ENCODE assay signal across 10 cellular contexts in genomic region chr19:1690570-1691307, GRCh38. TPM values are rescaled to one million over a fixed set of nuclear protein-coding genes. Genes with fewer than 3 reads are reported as not detected.
DNase-seq lines count a peak whose midpoint lies in the region; ATAC-seq and FAIRE-seq lines count a peak whose summit lies in the region.
"Had no signal": no experiment of that assay in that cellular context is flagged by ENCODE, and none has a peak within 500 bp of the region (broad histone marks: within the 10 kb centered on the region; RNA-seq: fewer than 3 reads in every experiment).

No MANE protein-coding gene starts in this region.

- no peaks in the 10 kb centered on the region for H3K9me3 ChIP-seq in MG63

- no peak for ATAC-seq in GM19463 (IDR thresholded peaks at IDR 0.05; ENCODE audit: unreplicated experiment)
- no peak for ATAC-seq in HG02678 (IDR thresholded peaks at IDR 0.05; ENCODE audit: unreplicated experiment)

- FAIRE-seq in GM19239 (lab: Jason Lieb, UNC), result no peak
- FAIRE-seq: colon had no signal

- peak; percentile 29 for DNase-seq in COLO829 (ENCODE audit: low spot score)
- peak; percentile 11 for DNase-seq in MG63
- peak; percentile 78 for DNase-seq in activated CD8-positive, alpha-beta memory T cell treated with anti-CD3 and anti-CD28 coated beads, Interleukin-2, amount 50 U/mL, for 48 hours
- peak; percentile 18 for DNase-seq in iris pigment epithelial cell (ENCODE audit: low read depth)
- no peak for DNase-seq in GM19239 (ENCODE audit: insufficient read length, low spot score)
- no peak for DNase-seq in NCI-H1048 (lab: John Stamatoyannopoulos, UW)

- H3K27me3 ChIP-seq in MG63, result peaks cover 33% of the 10 kb centered on the region

- H3K4me3 ChIP-seq in MG63, result no peak overlapping the region
- H3K4me3 ChIP-seq: skin epidermis had no signal

- H3K36me3 ChIP-seq in MG63, result no peaks in the 10 kb centered on the region

RNA-seq across cellular contexts. Expression of gene TCF3, which starts 38.3 kb away (rescaled TPM):
- 78.5 and 135 TPM in 2 replicates for total RNA-seq in MG63 (2014; rRNA removed; shearing (Covaris generic); ENCODE audit: low replicate concordance)

Comparison
In these comparisons a context has a peak if more than half of its experiments do, and no peak if none do; other contexts are left out.
1. DNase-seq: peak in COLO829 (single experiment), MG63 (single experiment), activated CD8-positive, alpha-beta memory T cell treated with anti-CD3 and anti-CD28 coated beads, Interleukin-2, amount 50 U/mL, for 48 hours (single experiment) and iris pigment epithelial cell (single experiment); none in GM19239 (single experiment) and NCI-H1048 (single experiment).